ENCODE assay signal across 7 cellular contexts in genomic region chr20:38960187-38960687, GRCh38. TPM values are rescaled to one million over a fixed set of nuclear protein-coding genes. Genes with fewer than 3 reads are reported as not detected.
DNase-seq lines count a peak whose midpoint lies in the region; ATAC-seq, FAIRE-seq and TF ChIP-seq lines count a peak whose summit lies in the region.
"Not testable (repeated sequence)": the region's sequence is repeated elsewhere in the genome, so short reads cannot be mapped to it uniquely, and the experiment has no call there.

No MANE protein-coding gene starts in this region.

- H3K9me3 Mint-ChIP-seq in WTC11; activated naive CD8-positive, alpha-beta T cell (ENCODE audit: low read depth); brain; neural crest cell: not testable (repeated sequence)

- H4K20me1 ChIP-seq in DOHH2 (ENCODE audit: control insufficient read depth, insufficient read depth, low read depth, low read length) = not testable (repeated sequence)

- CTCF ChIA-PET in WTC11 (lab: Charles Lee) = interaction anchor here (2.8 kb wide), 1 partner anchor 34 kb away, joined by 15 read pairs; the partner anchor contains the start of gene FAM83D

- not testable (repeated sequence) for DNase-seq in HTR-8/SVneo (ENCODE audit: insufficient read length, low spot score); WTC11 (ENCODE audit: low spot score); neural crest cell (ENCODE audit: low read depth, low spot score)
- peak; percentile 13 for DNase-seq in NB4 (ENCODE audit: low read depth)

- not testable (repeated sequence) for H3K9me2 ChIP-seq in DOHH2 (replicated peaks; ENCODE audit: control insufficient read depth, low read length)

- H3K36me3 ChIP-seq in DOHH2 (ENCODE audit: control insufficient read depth, low read length) = not testable (repeated sequence)

- peak overlapping the region; percentile 91 for H3K4me2 ChIP-seq in DOHH2 (ENCODE audit: low read length)

- POLR2A ChIA-PET in WTC11 (lab: Charles Lee) = not testable (repeated sequence)

- H3K27ac ChIP-seq in DOHH2 (ENCODE audit: low read depth, low read length) = not testable (repeated sequence)

- peaks cover 20% of the 10 kb centered on the region for H3K4me1 Mint-ChIP-seq in WTC11
- peaks cover 29% of the 10 kb centered on the region for H3K4me1 Mint-ChIP-seq in activated naive CD8-positive, alpha-beta T cell (ENCODE audit: low read depth)
- H3K4me1 Mint-ChIP-seq in brain = peaks cover 26% of the 10 kb centered on the region
- peaks cover 28% of the 10 kb centered on the region for H3K4me1 Mint-ChIP-seq in neural crest cell

- not testable (repeated sequence) for H3K4me3 ChIP-seq in DOHH2 (ENCODE audit: low read length); NB4 (ENCODE audit: low read depth, low read length)

- not testable (repeated sequence) for TF ChIP-seq POLR2A in NB4 (IDR thresholded peaks at IDR 0.05; ENCODE audit: extremely low read depth, insufficient read length)

- H3K79me2 ChIP-seq in DOHH2 (ENCODE audit: control insufficient read depth, low read length) = peaks cover 43% of the 10 kb centered on the region

- H3K27me3 ChIP-seq in DOHH2 (ENCODE audit: control insufficient read depth, low read length) = not testable (repeated sequence)

- not testable (repeated sequence) for H3K36me3 Mint-ChIP-seq in WTC11; activated naive CD8-positive, alpha-beta T cell; neural crest cell (ENCODE audit: low read depth)
- peaks cover 14% of the 10 kb centered on the region for H3K36me3 Mint-ChIP-seq in brain

- H3K9me3 ChIP-seq in DOHH2 (ENCODE audit: control insufficient read depth, insufficient read depth, low read length) = not testable (repeated sequence)

- not testable (repeated sequence) for H3K27me3 Mint-ChIP-seq in WTC11 (ENCODE audit: low read depth); activated naive CD8-positive, alpha-beta T cell; neural crest cell (ENCODE audit: low read depth)
- H3K27me3 Mint-ChIP-seq in brain = peaks cover 10% of the 10 kb centered on the region

- peak overlapping the region; percentile 65; the same call in 1 of the 2 replicates for H3K27ac Mint-ChIP-seq in WTC11
- peak overlapping the region; percentile 6 for H3K27ac Mint-ChIP-seq in activated naive CD8-positive, alpha-beta T cell
- not testable (repeated sequence) for H3K27ac Mint-ChIP-seq in brain; neural crest cell (ENCODE audit: unreplicated experiment)

- H3K4me3 Mint-ChIP-seq in WTC11; activated naive CD8-positive, alpha-beta T cell: not testable (repeated sequence)
- H3K4me3 Mint-ChIP-seq in brain (peak overlapping the region in 3 of 5 experiments; percentile 69 to 96 (median 95)), neural crest cell (peak overlapping the region; percentile 42)

- ATAC-seq in WTC11 = not testable (repeated sequence)

- not testable (repeated sequence) for TF ChIP-seq CTCF in DOHH2 (IDR thresholded peaks at IDR 0.05; ENCODE audit: low read depth, low read length, poor library complexity, severe bottlenecking); NB4 (IDR thresholded peaks at IDR 0.05; ENCODE audit: low read depth, low read length); WTC11 (IDR thresholded peaks at IDR 0.05); brain (conservative IDR thresholded peaks at IDR 0.05); neural crest cell (conservative IDR thresholded peaks at IDR 0.05)

- peak; percentile 84 for FAIRE-seq in HTR-8/SVneo (lab: Jason Lieb, UNC)

- peaks cover 29% of the 10 kb centered on the region for H3F3A ChIP-seq in DOHH2 (ENCODE audit: control insufficient read depth, insufficient read depth)

- H3K4me1 ChIP-seq in DOHH2 (ENCODE audit: control insufficient read depth, low read length) = peaks cover 22% of the 10 kb centered on the region

RNA-seq across cellular contexts. Expression of gene DHX35, which starts 1.9 kb away (rescaled TPM):
- total RNA-seq in WTC11 (2021) (17.8 to 20.4 TPM (median 18.7 TPM) in 3 replicates), neural crest cell (20.7 and 22.8 TPM in 2 replicates)
- polyA plus RNA-seq in brain (ENCODE audit: insufficient read depth, low read depth, low replicate concordance) = 9.7 TPM

RNA-seq across cellular contexts. Expression of gene FAM83D, which starts 34.0 kb away (rescaled TPM):
- total RNA-seq in WTC11 (2021) = 57.7 to 66.9 TPM (median 58.3 TPM) in 3 replicates
- 30.7 TPM for polyA plus RNA-seq in brain (ENCODE audit: insufficient read depth, low read depth, low replicate concordance)
- 37.9 and 38.6 TPM in 2 replicates for total RNA-seq in neural crest cell
